Comparison of ENCODE assay signal across 10 cellular contexts in the genomic region with DNA sequence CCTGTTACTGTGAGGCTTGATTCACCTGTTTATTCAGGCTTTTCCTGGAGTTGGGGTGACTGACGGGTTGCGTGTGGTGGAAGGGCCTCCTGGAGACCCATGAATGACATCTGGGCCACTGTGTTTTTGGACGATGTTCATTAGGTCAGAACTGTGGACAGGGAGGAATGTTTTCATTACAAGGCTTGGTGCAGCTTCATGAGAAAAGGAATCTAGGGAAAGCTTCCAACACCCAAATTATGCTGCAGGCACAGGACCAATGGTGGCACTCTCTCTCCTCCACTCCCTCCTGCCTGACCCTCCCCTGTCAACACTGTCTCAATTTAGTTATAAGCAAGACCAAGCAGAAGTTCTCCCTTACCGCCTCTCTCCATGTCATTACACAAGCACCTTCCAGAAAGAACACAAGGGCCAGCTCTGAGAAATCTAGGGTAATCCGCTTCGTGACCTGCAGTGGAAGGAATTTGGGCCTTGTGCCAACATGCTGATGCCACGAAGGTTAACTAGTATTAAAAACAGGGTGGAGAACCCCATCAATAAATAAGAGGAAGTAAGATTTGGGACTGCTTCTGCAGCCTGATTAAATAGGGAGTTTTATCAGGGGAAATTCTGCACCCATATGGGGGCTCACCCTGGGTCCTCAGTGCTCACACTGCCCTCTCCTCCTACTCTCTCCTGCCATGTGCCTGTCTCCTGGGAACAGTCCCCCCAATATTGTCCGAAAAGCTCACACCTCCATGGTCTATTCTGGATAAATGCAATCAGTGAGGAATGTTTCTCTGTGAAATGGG.
DNase-seq lines count a peak whose midpoint lies in the region; ATAC-seq, FAIRE-seq and TF ChIP-seq lines count a peak whose summit lies in the region.
"Had no signal": no experiment of that assay in that cellular context is flagged by ENCODE, and none has a peak within 500 bp of the region (broad histone marks: within the 10 kb centered on the region; RNA-seq: fewer than 3 reads in every experiment).

No MANE protein-coding gene starts in this region.

- DNase-seq in Right ventricle myocardium inferior (ENCODE audit: missing footprints) (no peak), cardiac septum (ENCODE audit: low spot score) (no peak), chondrocyte (ENCODE audit: low spot score) (no peak), left kidney (ENCODE audit: low read depth, low spot score) (peak; percentile 35), urothelium cell line (ENCODE audit: low spot score) (peak; percentile 75), AML-193 (lab: John Stamatoyannopoulos, UW) (no peak), nephron progenitor cell (no peak)
- DNase-seq in activated CD4-positive, alpha-beta memory T cell treated with anti-CD3 and anti-CD28 coated beads for 36 hours: no peak
- DNase-seq: activated gamma-delta T cell treated with Interleukin-2 at 50 U/mL for 16 hours, NCI-H1092 treated with DMSO at 0.1 percent for 48 hours had no signal

- H3K36me3 Mint-ChIP-seq in chondrocyte (ENCODE audit: low read depth): no peaks in the 10 kb centered on the region
- H3K36me3 Mint-ChIP-seq in activated CD4-positive, alpha-beta memory T cell treated with anti-CD3 and anti-CD28 coated beads for 36 hours: no peaks in the 10 kb centered on the region
- no peaks in the 10 kb centered on the region for H3K36me3 Mint-ChIP-seq in nephron progenitor cell (ENCODE audit: low read depth)

- peaks cover 30% of the 10 kb centered on the region for H3K4me1 Mint-ChIP-seq in chondrocyte (ENCODE audit: low read depth)
- H3K4me1 Mint-ChIP-seq in activated CD4-positive, alpha-beta memory T cell treated with anti-CD3 and anti-CD28 coated beads for 36 hours (ENCODE audit: low read depth): no peaks in the 10 kb centered on the region
- peaks cover 7% of the 10 kb centered on the region for H3K4me1 Mint-ChIP-seq in nephron progenitor cell

- H3K27ac Mint-ChIP-seq in chondrocyte (ENCODE audit: unreplicated experiment) (peak overlapping the region; percentile 87), nephron progenitor cell (no peak overlapping the region)
- H3K27ac Mint-ChIP-seq in activated CD4-positive, alpha-beta memory T cell treated with anti-CD3 and anti-CD28 coated beads for 36 hours: no peak overlapping the region

- TF ChIP-seq CTCF in chondrocyte (IDR thresholded peaks at IDR 0.05) (no peak), nephron progenitor cell (IDR thresholded peaks at IDR 0.05) (no peak)

- POLR2A ChIA-PET in activated CD4-positive, alpha-beta memory T cell treated with anti-CD3 and anti-CD28 coated beads for 36 hours (lab: Charles Lee): no interaction called here

- peak; percentile 63 for FAIRE-seq in urothelium cell line (lab: Jason Lieb, UNC)

- H3K4me3 Mint-ChIP-seq in chondrocyte (ENCODE audit: unreplicated experiment) (no peak overlapping the region), nephron progenitor cell (no peak overlapping the region)
- no peak overlapping the region for H3K4me3 Mint-ChIP-seq in activated CD4-positive, alpha-beta memory T cell treated with anti-CD3 and anti-CD28 coated beads for 36 hours

- intact Hi-C loops in Right ventricle myocardium inferior (cut with DNase I) (no loop called here), cardiac septum (cut with DNase I) (no loop called here)
- intact Hi-C loops in activated CD4-positive, alpha-beta memory T cell treated with anti-CD3 and anti-CD28 coated beads for 36 hours (cut with micrococcal nuclease): no loop called here

- CTCF ChIA-PET in activated CD4-positive, alpha-beta memory T cell treated with anti-CD3 and anti-CD28 coated beads for 36 hours (lab: Charles Lee): no interaction called here

- H3K9me3 Mint-ChIP-seq in chondrocyte (ENCODE audit: low read depth): peaks cover 7% of the 10 kb centered on the region
- H3K9me3 Mint-ChIP-seq in activated CD4-positive, alpha-beta memory T cell treated with anti-CD3 and anti-CD28 coated beads for 36 hours: no peaks in the 10 kb centered on the region
- peaks cover 5% of the 10 kb centered on the region for H3K9me3 Mint-ChIP-seq in nephron progenitor cell

- H3K27me3 Mint-ChIP-seq in chondrocyte (ENCODE audit: low read depth) (peaks cover 1% of the 10 kb centered on the region), nephron progenitor cell (ENCODE audit: low read depth, poor library complexity) (peaks cover 4% of the 10 kb centered on the region)
- peaks cover 2% of the 10 kb centered on the region for H3K27me3 Mint-ChIP-seq in activated CD4-positive, alpha-beta memory T cell treated with anti-CD3 and anti-CD28 coated beads for 36 hours

- ATAC-seq in Right ventricle myocardium inferior: peak; percentile 91

Comparison
In these comparisons a context has a peak if more than half of its experiments do, and no peak if none do; other contexts are left out.
1. DNase-seq: peak in left kidney (single experiment) and urothelium cell line (single experiment); none in Right ventricle myocardium inferior (single experiment), cardiac septum (single experiment), chondrocyte (single experiment), activated CD4-positive, alpha-beta memory T cell treated with anti-CD3 and anti-CD28 coated beads for 36 hours (single experiment), AML-193 (0 of 2) and nephron progenitor cell (single experiment).